Comparison of ENCODE assay signal across 19 cellular contexts in the genomic region with DNA sequence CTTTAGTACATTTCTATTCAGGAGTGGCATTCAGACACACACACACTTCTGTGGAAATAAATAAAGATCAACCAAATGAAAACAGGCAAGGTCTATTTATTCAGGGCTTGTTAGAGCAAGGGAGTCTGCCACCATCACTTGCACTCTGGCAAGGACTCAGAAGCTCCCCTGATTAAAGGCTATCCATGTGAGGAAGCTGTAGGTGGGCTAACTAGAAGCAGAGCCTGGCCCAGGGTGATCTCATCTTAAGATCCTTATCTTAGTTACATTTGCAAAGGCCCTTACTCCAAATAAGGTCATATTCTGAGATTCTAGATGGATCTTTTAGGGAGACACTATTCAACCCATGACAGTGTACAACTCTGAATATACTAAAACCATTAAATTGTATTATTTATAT.
DNase-seq lines count a peak whose midpoint lies in the region; ATAC-seq and TF ChIP-seq lines count a peak whose summit lies in the region.
"Had no signal": no experiment of that assay in that cellular context is flagged by ENCODE, and none has a peak within 500 bp of the region (broad histone marks: within the 10 kb centered on the region; RNA-seq: fewer than 3 reads in every experiment).

No MANE protein-coding gene starts in this region.

- H3K4me3 ChIP-seq in DND-41 (ENCODE audit: low read depth in 1 of 2, low read length in 2 of 2) (no peak overlapping the region), GM23338 (no peak overlapping the region)
- H3K4me3 ChIP-seq: BLaER1, HAP-1 had no signal

- H3K4me3 Mint-ChIP-seq in GM23338 (no peak overlapping the region), WTC11 (no peak overlapping the region)
- H3K4me3 Mint-ChIP-seq: CD14-positive monocyte; CD4-positive, alpha-beta memory T cell; HFFc6 had no signal

- H3K9me3 Mint-ChIP-seq in GM23338 = no peaks in the 10 kb centered on the region
- no peaks in the 10 kb centered on the region for H3K9me3 Mint-ChIP-seq in WTC11
- H3K9me3 Mint-ChIP-seq: CD4-positive, alpha-beta memory T cell; HFFc6 had no signal

- no peaks in the 10 kb centered on the region for H3F3A ChIP-seq in GM23338 (replicated peaks; ENCODE audit: low read depth)

- H3K36me3 ChIP-seq in DND-41 (ENCODE audit: insufficient read depth, low read length) (no peaks in the 10 kb centered on the region), GM23338 (ENCODE audit: insufficient read depth) (no peaks in the 10 kb centered on the region)
- H3K36me3 ChIP-seq: BLaER1, HAP-1 had no signal

- ATAC-seq in DND-41 (ENCODE audit: insufficient read depth, low read depth) (peak; percentile 29; the same call in 1 of the 3 replicates), GM23338 (peak; percentile 39), WTC11 (peak; percentile 55; the same call in 1 of the 2 replicates), GM21515 (IDR thresholded peaks at IDR 0.05; ENCODE audit: unreplicated experiment) (no peak), GM21576 (IDR thresholded peaks at IDR 0.05; ENCODE audit: unreplicated experiment) (no peak)

- H3K27ac ChIP-seq in DND-41 (ENCODE audit: low read length) = no peak overlapping the region
- H3K27ac ChIP-seq in GM23338 (ENCODE audit: low read depth) = no peak overlapping the region
- H3K27ac ChIP-seq: BLaER1, HL-60 had no signal

- TF ChIP-seq CTCF in DND-41 (IDR thresholded peaks at IDR 0.05; ENCODE audit: borderline replicate concordance, extremely low read depth, low read length, poor library complexity, severe bottlenecking) (no peak), GM23338 (conservative IDR thresholded peaks at IDR 0.05; ENCODE audit: low read depth in 2 of 2) (no peak), WTC11 (IDR thresholded peaks at IDR 0.05) (no peak)

- H3K9me3 ChIP-seq in DND-41 (ENCODE audit: insufficient read depth, low read length, severe bottlenecking) = no peaks in the 10 kb centered on the region
- H3K9me3 ChIP-seq: BLaER1, HAP-1 had no signal

- no peak overlapping the region for H3K27ac Mint-ChIP-seq in GM23338
- no peak overlapping the region for H3K27ac Mint-ChIP-seq in WTC11
- H3K27ac Mint-ChIP-seq: CD14-positive monocyte; CD4-positive, alpha-beta memory T cell; HFFc6 had no signal

- POLR2A ChIA-PET in WTC11 (lab: Charles Lee) = no interaction called here

- H2AFZ ChIP-seq in DND-41 (ENCODE audit: low read depth, low read length) (no peak overlapping the region), GM23338 (no peak overlapping the region)

- no peaks in the 10 kb centered on the region for H3K9me2 ChIP-seq in GM23338 (ENCODE audit: insufficient read depth)

- DNase-seq in DND-41 (no peak), GM23338 (ENCODE audit: low spot score) (no peak), WTC11 (ENCODE audit: low spot score) (no peak), iPS-NIHi7 (ENCODE audit: extremely low spot score) (peak; percentile 15), A172 (ENCODE audit: low spot score) (no peak), AG08395 (ENCODE audit: low spot score) (no peak)
- DNase-seq: CD4-positive, alpha-beta memory T cell; DMS79 treated with DMSO at 0.1 percent for 48 hours; GDM1; HFFc6; IMR-90; Karpas-422; KBM-7 had no signal

- no peaks in the 10 kb centered on the region for H3K4me1 Mint-ChIP-seq in GM23338
- H3K4me1 Mint-ChIP-seq in WTC11 = no peaks in the 10 kb centered on the region
- H3K4me1 Mint-ChIP-seq: CD14-positive monocyte; CD4-positive, alpha-beta memory T cell had no signal

- H3K36me3 Mint-ChIP-seq in GM23338 (ENCODE audit: low read depth) (no peaks in the 10 kb centered on the region), WTC11 (no peaks in the 10 kb centered on the region)
- H3K36me3 Mint-ChIP-seq: CD14-positive monocyte; CD4-positive, alpha-beta memory T cell had no signal

- no peaks in the 10 kb centered on the region for H3K4me1 ChIP-seq in DND-41 (ENCODE audit: insufficient read depth, low read length)
- H3K4me1 ChIP-seq in GM23338 (ENCODE audit: insufficient read depth) = no peaks in the 10 kb centered on the region
- H3K4me1 ChIP-seq: BLaER1, HAP-1 had no signal

- CTCF ChIA-PET in WTC11 (lab: Charles Lee) = no interaction called here

- H3K27me3 Mint-ChIP-seq in GM23338 (ENCODE audit: insufficient read depth, low read depth, poor library complexity) = no peaks in the 10 kb centered on the region
- H3K27me3 Mint-ChIP-seq in WTC11 (ENCODE audit: low read depth) = no peaks in the 10 kb centered on the region; the same call in 1 of the 2 replicates

- H4K20me1 ChIP-seq in DND-41 (ENCODE audit: insufficient read depth, low read length) = no peaks in the 10 kb centered on the region
- H4K20me1 ChIP-seq in GM23338 (replicated peaks; ENCODE audit: insufficient read depth) = no peaks in the 10 kb centered on the region
- H4K20me1 ChIP-seq: BLaER1 had no signal

- no peak overlapping the region for H3K4me2 ChIP-seq in DND-41 (ENCODE audit: insufficient read depth, low read length)
- H3K4me2 ChIP-seq in GM23338 = no peak overlapping the region
- H3K4me2 ChIP-seq: BLaER1 had no signal

- no peaks in the 10 kb centered on the region for H3K79me2 ChIP-seq in DND-41 (ENCODE audit: insufficient read depth, low read length)
- no peaks in the 10 kb centered on the region for H3K79me2 ChIP-seq in GM23338 (replicated peaks; ENCODE audit: insufficient read depth)

- H3K9ac ChIP-seq in DND-41 (ENCODE audit: low read depth, low read length) = no peak overlapping the region
- H3K9ac ChIP-seq: BLaER1 had no signal

- H3K27me3 ChIP-seq in DND-41 (ENCODE audit: insufficient read depth, low read length, poor library complexity) (peaks cover 2% of the 10 kb centered on the region), GM23338 (ENCODE audit: insufficient read depth) (no peaks in the 10 kb centered on the region)
- H3K27me3 ChIP-seq: BLaER1 had no signal

TF ChIP-seq in GM23338, 12 proteins besides CTCF, POLR2A, EP300 and RAD21 (continues in another document):
- TF ChIP-seq EZH2phosphoT487 (IDR thresholded peaks at IDR 0.05; ENCODE audit: unreplicated experiment) = no peak

TF ChIP-seq in WTC11, 78 proteins besides CTCF, POLR2A, EP300 and RAD21 (continues in another document):
- TF ChIP-seq E2F4 (CRISPR knock-in tag; IDR thresholded peaks at IDR 0.05; ENCODE audit: borderline replicate concordance, low read depth) (no peak), NR2C2 (CRISPR knock-in tag; IDR thresholded peaks at IDR 0.05) (no peak), FOXP1 (CRISPR knock-in tag; IDR thresholded peaks at IDR 0.05; ENCODE audit: borderline replicate concordance) (no peak), PRRX2 (CRISPR knock-in tag; IDR thresholded peaks at IDR 0.05) (no peak), NFE2L1 (CRISPR knock-in tag; IDR thresholded peaks at IDR 0.05) (no peak), GRHL2 (CRISPR knock-in tag; IDR thresholded peaks at IDR 0.05; ENCODE audit: insufficient replicate concordance, severe bottlenecking) (no peak), MXD4 (CRISPR knock-in tag; IDR thresholded peaks at IDR 0.05; ENCODE audit: borderline replicate concordance) (no peak), ATF2 (CRISPR knock-in tag; IDR thresholded peaks at IDR 0.05; ENCODE audit: borderline replicate concordance, low read depth) (no peak), MYBL2 (CRISPR knock-in tag; IDR thresholded peaks at IDR 0.05) (no peak), NFATC4 (CRISPR knock-in tag; IDR thresholded peaks at IDR 0.05) (no peak), ZNF263 (CRISPR knock-in tag; IDR thresholded peaks at IDR 0.05; ENCODE audit: low read depth) (no peak), FOXJ3 (CRISPR knock-in tag; IDR thresholded peaks at IDR 0.05; ENCODE audit: borderline replicate concordance) (no peak), CBFB (CRISPR knock-in tag; IDR thresholded peaks at IDR 0.05; ENCODE audit: low read depth) (no peak), TEAD4 (CRISPR knock-in tag; IDR thresholded peaks at IDR 0.05) (no peak)
- TF ChIP-seq, protein P1, sequence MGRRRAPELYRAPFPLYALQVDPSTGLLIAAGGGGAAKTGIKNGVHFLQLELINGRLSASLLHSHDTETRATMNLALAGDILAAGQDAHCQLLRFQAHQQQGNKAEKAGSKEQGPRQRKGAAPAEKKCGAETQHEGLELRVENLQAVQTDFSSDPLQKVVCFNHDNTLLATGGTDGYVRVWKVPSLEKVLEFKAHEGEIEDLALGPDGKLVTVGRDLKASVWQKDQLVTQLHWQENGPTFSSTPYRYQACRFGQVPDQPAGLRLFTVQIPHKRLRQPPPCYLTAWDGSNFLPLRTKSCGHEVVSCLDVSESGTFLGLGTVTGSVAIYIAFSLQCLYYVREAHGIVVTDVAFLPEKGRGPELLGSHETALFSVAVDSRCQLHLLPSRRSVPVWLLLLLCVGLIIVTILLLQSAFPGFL (CRISPR knock-in tag; IDR thresholded peaks at IDR 0.05; ENCODE audit: borderline replicate concordance) = no peak
- TF ChIP-seq, protein P2, sequence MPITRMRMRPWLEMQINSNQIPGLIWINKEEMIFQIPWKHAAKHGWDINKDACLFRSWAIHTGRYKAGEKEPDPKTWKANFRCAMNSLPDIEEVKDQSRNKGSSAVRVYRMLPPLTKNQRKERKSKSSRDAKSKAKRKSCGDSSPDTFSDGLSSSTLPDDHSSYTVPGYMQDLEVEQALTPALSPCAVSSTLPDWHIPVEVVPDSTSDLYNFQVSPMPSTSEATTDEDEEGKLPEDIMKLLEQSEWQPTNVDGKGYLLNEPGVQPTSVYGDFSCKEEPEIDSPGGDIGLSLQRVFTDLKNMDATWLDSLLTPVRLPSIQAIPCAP (CRISPR knock-in tag; IDR thresholded peaks at IDR 0.05) = no peak

Comparison
In these comparisons a context has a peak if more than half of its experiments do, and no peak if none do; other contexts are left out.
1. ATAC-seq: peak in DND-41 (single experiment), GM23338 (single experiment) and WTC11 (single experiment); none in GM21515 (single experiment) and GM21576 (single experiment).